Comparison of ENCODE assay signal across 8 cellular contexts in genomic region chr1:235160965-235161684, GRCh38. TPM values are rescaled to one million over a fixed set of nuclear protein-coding genes. Genes with fewer than 3 reads are reported as not detected.
A peak's percentile ranks its signal among the peaks of the same experiment; 100 is the strongest.
DNase-seq lines count a peak whose midpoint lies in the region; ATAC-seq and TF ChIP-seq lines count a peak whose summit lies in the region.

A gene with protein sequence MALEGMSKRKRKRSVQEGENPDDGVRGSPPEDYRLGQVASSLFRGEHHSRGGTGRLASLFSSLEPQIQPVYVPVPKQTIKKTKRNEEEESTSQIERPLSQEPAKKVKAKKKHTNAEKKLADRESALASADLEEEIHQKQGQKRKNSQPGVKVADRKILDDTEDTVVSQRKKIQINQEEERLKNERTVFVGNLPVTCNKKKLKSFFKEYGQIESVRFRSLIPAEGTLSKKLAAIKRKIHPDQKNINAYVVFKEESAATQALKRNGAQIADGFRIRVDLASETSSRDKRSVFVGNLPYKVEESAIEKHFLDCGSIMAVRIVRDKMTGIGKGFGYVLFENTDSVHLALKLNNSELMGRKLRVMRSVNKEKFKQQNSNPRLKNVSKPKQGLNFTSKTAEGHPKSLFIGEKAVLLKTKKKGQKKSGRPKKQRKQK (minus strand): TSS chr1:235161250. CDS start chr1:235161226, 24 bp downstream.

- peak within 1 kb of the TSS; percentile 80 for H2AFZ ChIP-seq in hepatocyte

- H3K36me3 ChIP-seq in hepatocyte (replicated peaks; ENCODE audit: insufficient read depth, low read depth) (no peaks in the 10 kb centered on the region), aorta (ENCODE audit: control insufficient read depth in 1 of 2, insufficient read depth in 2 of 2, low read length in 1 of 2) (no peaks in the 10 kb centered on the region)

- peak; percentile 21 for TF ChIP-seq CTCF in astrocyte of the cerebellum (IDR thresholded peaks at IDR 0.05; ENCODE audit: low read depth, low read length, missing control alignments)
- no peak for TF ChIP-seq CTCF in hepatocyte (IDR thresholded peaks at IDR 0.05; ENCODE audit: poor library complexity)

- ATAC-seq in GM18511 (IDR thresholded peaks at IDR 0.05; ENCODE audit: unreplicated experiment): peak; percentile 95
- ATAC-seq in HG03025 (IDR thresholded peaks at IDR 0.05; ENCODE audit: low FRiP score, unreplicated experiment): peak; percentile 85
- peak; percentile 97 for ATAC-seq in aorta (ENCODE audit: low FRiP score)

- peak within 1 kb of the TSS; percentile 84 for H3K4me2 ChIP-seq in hepatocyte

- peak within 1 kb of the TSS; percentile 93 for H3K27ac ChIP-seq in hepatocyte
- H3K27ac ChIP-seq in aorta (ENCODE audit: low read depth in 1 of 2, low read length in 2 of 2): peak within 1 kb of the TSS; percentile 79 to 84

- no peaks in the 10 kb centered on the region for H4K20me1 ChIP-seq in hepatocyte (ENCODE audit: insufficient read depth, poor library complexity, severe bottlenecking)

- WGBS in hepatocyte (ENCODE audit: low lambda C conversion rate, missing lambda C conversion rate): under 1% methylated on average over 50 of the region's 50 CpGs
- WGBS in aorta, 2 donors: 0% methylated on average over 49 to 50 of the region's 50 CpGs

- H3K79me2 ChIP-seq in hepatocyte: peaks cover 29% of the 10 kb centered on the region

- peak; percentile 92 to 94 for DNase-seq in NCI-H2081 (lab: John Stamatoyannopoulos, UW)
- peak; percentile 78 for DNase-seq in T1000 (lab: John Stamatoyannopoulos, UW)
- peak; percentile 77 for DNase-seq in astrocyte of the cerebellum (ENCODE audit: low read depth)
- peak; percentile 96 for DNase-seq in hepatocyte (ENCODE audit: low spot score)
- peak; percentile 84 for DNase-seq in renal cortical epithelial cell (ENCODE audit: low read depth)
- DNase-seq in aorta: peak; percentile 94 to 97

- in situ Hi-C loops in astrocyte of the cerebellum (cut with HindIII; ENCODE audit: low sequenced_read_pairs): no loop called here

- no peaks in the 10 kb centered on the region for H3K9me2 ChIP-seq in hepatocyte (replicated peaks; ENCODE audit: insufficient read depth)

- no peaks in the 10 kb centered on the region for H3K9me3 ChIP-seq in hepatocyte (ENCODE audit: low read depth)
- H3K9me3 ChIP-seq in aorta (ENCODE audit: control insufficient read depth, low read length): no peaks in the 10 kb centered on the region

- H3K4me1 ChIP-seq in hepatocyte (ENCODE audit: insufficient read depth) (peaks cover 19% of the 10 kb centered on the region), aorta (ENCODE audit: control insufficient read depth in 1 of 2, insufficient read depth in 2 of 2, low read length in 2 of 2) (no peaks in the 10 kb centered on the region)

- intact Hi-C loops in aorta (cut with DNase I): loop anchor here in 1 of 2 donors (10.0 kb wide), 1 partner anchor 254 kb away; no protein-coding TSS in a partner anchor

- peak within 1 kb of the TSS; percentile 65 for H3K4me3 ChIP-seq in astrocyte of the cerebellum (ENCODE audit: low read depth, low read length)
- H3K4me3 ChIP-seq in hepatocyte: peak within 1 kb of the TSS; percentile 73
- peak within 1 kb of the TSS; percentile 65 to 84 for H3K4me3 ChIP-seq in aorta (ENCODE audit: low read length in 2 of 2)

- H3K27me3 ChIP-seq in hepatocyte (no peaks in the 10 kb centered on the region), aorta (ENCODE audit: control insufficient read depth in 1 of 2, insufficient read depth in 2 of 2, low read length in 1 of 2) (no peaks in the 10 kb centered on the region)

RNA-seq across cellular contexts. Expression of the gene that starts here (rescaled TPM):
- total RNA-seq in hepatocyte (75.4 and 80.8 TPM in 2 replicates), renal cortical epithelial cell (46.0 and 62.0 TPM in 2 replicates), aorta (10 to 100 TPM; 51.8 to 57.7 TPM)
- polyA plus RNA-seq in hepatocyte (54.4 and 65.7 TPM in 2 replicates), aorta (10 to 100 TPM; 51.0 to 71.7 TPM)

Comparison
In these comparisons a context has a peak if more than half of its experiments do, and no peak if none do; other contexts are left out.
1. Peak in every context shown above with its lines: DNase-seq, ATAC-seq, H3K4me3 ChIP-seq and H3K27ac ChIP-seq.